ENCODE assay signal across 8 cellular contexts in genomic region chr17:17694229-17695081, GRCh38. TPM values are rescaled to one million over a fixed set of nuclear protein-coding genes. Genes with fewer than 3 reads are reported as not detected.
A peak's percentile ranks its signal among the peaks of the same experiment; 100 is the strongest.
DNase-seq lines count a peak whose midpoint lies in the region; ATAC-seq and TF ChIP-seq lines count a peak whose summit lies in the region.

No MANE protein-coding gene starts in this region.

- H2AK5ac ChIP-seq in IMR-90 (ENCODE audit: low read depth, low read length) = peak overlapping the region; percentile 91

- DNase-seq in CD1c-positive myeloid dendritic cell (ENCODE audit: extremely low spot score) = peak; percentile 82
- peak; percentile 55 for DNase-seq in IMR-90
- DNase-seq in SKM-1 treated with dmso at 0.1 percent for 144 hours (lab: John Stamatoyannopoulos, UW; ENCODE audit: unreplicated experiment) = peak; percentile 38
- DNase-seq in cardiac muscle cell (ENCODE audit: low read depth in 1 of 2, low spot score in 1 of 2) = peak; percentile 66 to 82
- peak; percentile 52 to 63 for DNase-seq in tibial nerve (ENCODE audit: low spot score in 2 of 2)

- H4K5ac ChIP-seq in IMR-90 (ENCODE audit: low read depth, low read length) = peak overlapping the region; percentile 87

- in situ Hi-C loops in IMR-90 (cut with MboI; ENCODE audit: low sequenced_read_pairs) = no loop called here

- TF ChIP-seq EP300 in tibial nerve (IDR thresholded peaks at IDR 0.05) = peak; percentile 34 to 79

- H3K4me1 ChIP-seq in IMR-90 (ENCODE audit: control insufficient read depth, insufficient read depth, low read length) (peaks cover 61% of the 10 kb centered on the region), cardiac muscle cell (ENCODE audit: low read depth) (peaks cover 29% of the 10 kb centered on the region), parathyroid adenoma (peaks cover 84% of the 10 kb centered on the region), tibial nerve (peaks cover 0 to 80% (median 66%) of the 10 kb centered on the region in 4 donors)

- H3K27ac ChIP-seq in IMR-90 (ENCODE audit: insufficient read depth, low read length) (peak overlapping the region; percentile 98), cardiac muscle cell (peak overlapping the region; percentile 91), parathyroid adenoma (peak overlapping the region; percentile 100), tibial nerve (peak overlapping the region; percentile 95 to 98 (median 96))

- H3K23ac ChIP-seq in IMR-90 (ENCODE audit: low read depth, low read length) = peak overlapping the region; percentile 71

- dilution Hi-C loops in IMR-90 (cut with HindIII; ENCODE audit: low sequenced_read_pairs, unreplicated experiment) = no loop called here

- peak overlapping the region; percentile 93 for H2BK5ac ChIP-seq in IMR-90 (ENCODE audit: low read depth, low read length, poor library complexity, severe bottlenecking)

- H2BK20ac ChIP-seq in IMR-90 (ENCODE audit: low read depth, low read length) = peak overlapping the region; percentile 42; the same call in 1 of the 2 replicates

- H3K4me1 Mint-ChIP-seq in activated naive CD8-positive, alpha-beta T cell (ENCODE audit: low read depth) = peaks cover 74% of the 10 kb centered on the region

- peak overlapping the region; percentile 84 for H3K14ac ChIP-seq in IMR-90 (replicated peaks; ENCODE audit: low read depth, low read length)

- 5% methylated on average over 4 of the region's 87 CpGs; no CpG with 5 or more reads in 1 of the 2 experiments for WGBS in IMR-90 (ENCODE audit: extremely low coverage in 2 of 2, insufficient read length in 1 of 2), 2 experiments
- 1 to 2% methylated on average over 10 to 27 of the region's 87 CpGs for whole genome bisulfite sequencing in tibial nerve, 2 donors

- H3K4me2 ChIP-seq in IMR-90 (ENCODE audit: low read depth, low read length) (peak overlapping the region; percentile 90), parathyroid adenoma (ENCODE audit: low read length) (peak overlapping the region; percentile 91)

- H3K27me3 Mint-ChIP-seq in activated naive CD8-positive, alpha-beta T cell = no peaks in the 10 kb centered on the region

- peak overlapping the region; percentile 94; the same call in 1 of the 3 replicates for H2BK15ac ChIP-seq in IMR-90 (ENCODE audit: low read depth, low read length)

- peak overlapping the region; percentile 71 for H3K9ac ChIP-seq in IMR-90 (ENCODE audit: low read depth, low read length)
- H3K9ac ChIP-seq in parathyroid adenoma = peak overlapping the region; percentile 68

- peak overlapping the region; percentile 99 for H3K27ac Mint-ChIP-seq in activated naive CD8-positive, alpha-beta T cell

- POLR2A ChIA-PET in IMR-90 (lab: Charles Lee; ENCODE audit: unreplicated experiment) = no interaction called here

- peak overlapping the region; percentile 80; the same call in 1 of the 2 replicates for H3K56ac ChIP-seq in IMR-90 (ENCODE audit: extremely low read depth, insufficient read depth, low read length)

- peak overlapping the region; percentile 83 for H2BK120ac ChIP-seq in IMR-90 (ENCODE audit: low read depth, low read length)

- H4K8ac ChIP-seq in IMR-90 (ENCODE audit: low read depth in 2 of 2, low read length in 2 of 2) = peak overlapping the region; percentile 80 to 87

- H3K79me1 ChIP-seq in IMR-90 (ENCODE audit: low read depth in 1 of 2, low read length in 2 of 2) = peaks cover 10 to 96% of the 10 kb centered on the region in 2 experiments; a peak in 3 of 4 replicates

- no TSS peak for BruUV-seq in IMR-90 (replicated peaks; lab: Mats Ljungman, UMichigan)

- H3K4ac ChIP-seq in IMR-90 (ENCODE audit: low read depth, low read length) = peak overlapping the region; percentile 96

- intact Hi-C loops in IMR-90 (cut with micrococcal nuclease) = no loop called here

- H4K91ac ChIP-seq in IMR-90 (ENCODE audit: insufficient read depth, low read depth, low read length) = peak overlapping the region; percentile 91

- H4K20me1 ChIP-seq in IMR-90 (ENCODE audit: insufficient read depth, low read length) = peaks cover 95% of the 10 kb centered on the region

- H3K9me3 Mint-ChIP-seq in activated naive CD8-positive, alpha-beta T cell (ENCODE audit: low read depth) = no peaks in the 10 kb centered on the region

- H3K27me3 ChIP-seq in IMR-90 (ENCODE audit: control insufficient read depth, insufficient read depth, low read length) (no peaks in the 10 kb centered on the region), cardiac muscle cell (peaks cover 2% of the 10 kb centered on the region), parathyroid adenoma (ENCODE audit: control insufficient read depth, insufficient read depth, low read length) (no peaks in the 10 kb centered on the region), tibial nerve (no peaks in the 10 kb centered on the region)

- peak overlapping the region; percentile 89 for H3K4me3 Mint-ChIP-seq in activated naive CD8-positive, alpha-beta T cell

- ATAC-seq in GM19452 (IDR thresholded peaks at IDR 0.05; ENCODE audit: unreplicated experiment) = peak; percentile 53
- peak; percentile 79 for ATAC-seq in IMR-90 (ENCODE audit: low read depth)

- H3K36me3 ChIP-seq in IMR-90 (ENCODE audit: control insufficient read depth, insufficient read depth, low read length) = no peaks in the 10 kb centered on the region
- H3K36me3 ChIP-seq in cardiac muscle cell = no peaks in the 10 kb centered on the region
- H3K36me3 ChIP-seq in parathyroid adenoma (ENCODE audit: control insufficient read depth, insufficient read depth, low read length) = no peaks in the 10 kb centered on the region
- no peaks in the 10 kb centered on the region for H3K36me3 ChIP-seq in tibial nerve

- TF ChIP-seq CTCF in IMR-90 (conservative IDR thresholded peaks at IDR 0.05; ENCODE audit: low read depth, low read length) = no peak
- TF ChIP-seq CTCF in cardiac muscle cell (IDR thresholded peaks at IDR 0.05; ENCODE audit: low read depth, low read length) = no peak
- no peak for TF ChIP-seq CTCF in parathyroid adenoma (IDR thresholded peaks at IDR 0.05)
- peak in 1 of 5 experiments; percentile 40 for TF ChIP-seq CTCF in tibial nerve (IDR thresholded peaks at IDR 0.05)

- H3K4me3 ChIP-seq in IMR-90 (ENCODE audit: insufficient read depth, low read depth, low read length) (peak overlapping the region; percentile 65), cardiac muscle cell (peak overlapping the region; percentile 42), parathyroid adenoma (ENCODE audit: low read depth, low read length) (peak overlapping the region; percentile 69), tibial nerve (peak overlapping the region; percentile 66 to 78 (median 76))

- H2AFZ ChIP-seq in IMR-90 (replicated peaks; ENCODE audit: low read length, poor library complexity) (peak overlapping the region; percentile 81), parathyroid adenoma (peak overlapping the region; percentile 79)

- peaks cover 67% of the 10 kb centered on the region for H3K79me2 ChIP-seq in parathyroid adenoma

- no peak for TF ChIP-seq RAD21 in IMR-90 (IDR thresholded peaks at IDR 0.05; ENCODE audit: low read length)

- H3K9me3 ChIP-seq in IMR-90 (ENCODE audit: control insufficient read depth, insufficient read depth, low read length) = no peaks in the 10 kb centered on the region
- H3K9me3 ChIP-seq in cardiac muscle cell (ENCODE audit: low read depth) = no peaks in the 10 kb centered on the region
- no peaks in the 10 kb centered on the region for H3K9me3 ChIP-seq in parathyroid adenoma (ENCODE audit: control insufficient read depth, low read length)
- no peaks in the 10 kb centered on the region for H3K9me3 ChIP-seq in tibial nerve

- H2AK9ac ChIP-seq in IMR-90 (replicated peaks; ENCODE audit: low read depth, low read length, poor library complexity) = peak overlapping the region; percentile 82

- TF ChIP-seq POLR2A in IMR-90 (IDR thresholded peaks at IDR 0.05; ENCODE audit: low read depth, low read length) (peak; percentile 80), tibial nerve (IDR thresholded peaks at IDR 0.05) (peak; percentile 20 to 77)

- no peaks in the 10 kb centered on the region for H3K36me3 Mint-ChIP-seq in activated naive CD8-positive, alpha-beta T cell

- peak overlapping the region; percentile 59 for H3K18ac ChIP-seq in IMR-90 (ENCODE audit: low read depth, low read length)

- peaks cover 41% of the 10 kb centered on the region for H3K9me1 ChIP-seq in IMR-90 (ENCODE audit: insufficient read depth, low read length)

- CTCF ChIA-PET in IMR-90 (lab: Yijun Ruan, JAX) = no interaction called here

TF ChIP-seq in IMR-90, 13 proteins besides CTCF, POLR2A, EP300 and RAD21 (continues in another document):
- TF ChIP-seq RFX5 (IDR thresholded peaks at IDR 0.05; ENCODE audit: low read depth, low read length) (no peak), NFE2L2 (IDR thresholded peaks at IDR 0.05; ENCODE audit: low read depth, low read length) (no peak), CHD1 (IDR thresholded peaks at IDR 0.05; ENCODE audit: low read depth, low read length) (no peak), CEBPB (IDR thresholded peaks at IDR 0.05; ENCODE audit: low read depth, low read length) (no peak), SMC3 (IDR thresholded peaks at IDR 0.05; ENCODE audit: low read depth, low read length) (no peak), MAZ (IDR thresholded peaks at IDR 0.05; ENCODE audit: borderline replicate concordance, low read depth, low read length) (peak; percentile 72; the same call in 1 of the 2 replicates), ELK1 (IDR thresholded peaks at IDR 0.05; ENCODE audit: borderline replicate concordance, low read depth, low read length) (no peak), MXI1 (IDR thresholded peaks at IDR 0.05; ENCODE audit: borderline replicate concordance, low read depth, low read length) (peak; percentile 65; the same call in 1 of the 2 replicates), RCOR1 (IDR thresholded peaks at IDR 0.05; ENCODE audit: insufficient replicate concordance, low read length) (no peak), MAFK (IDR thresholded peaks at IDR 0.05; ENCODE audit: low read depth, low read length) (no peak), BHLHE40 (IDR thresholded peaks at IDR 0.05; ENCODE audit: low read depth, low read length) (no peak)

RNA-seq across cellular contexts. Expression of gene RAI1, which starts 13.2 kb away (rescaled TPM):
- 1.8 and 1.9 TPM in 2 replicates for total RNA-seq in IMR-90 (2012; rRNA removed)
- 10.5 and 14.0 TPM in 2 replicates for polyA plus RNA-seq in IMR-90 (2012; rRNA removed)
- 5.5 and 10.5 TPM in 2 replicates for polyA plus RNA-seq in IMR-90 (2012; cell fraction: cytosol; rRNA removed)
- polyA plus RNA-seq in IMR-90 (2012; cell fraction: nucleus; rRNA removed; ENCODE audit: low replicate concordance) = 18.8 and 32.7 TPM in 2 replicates
- 29.7 and 46.2 TPM in 2 replicates for total RNA-seq in cardiac muscle cell
- polyA plus RNA-seq in cardiac muscle cell = 19.9 and 20.2 TPM in 2 replicates
- total RNA-seq in tibial nerve = 10 to 100 TPM; 32.9 to 52.7 (median 45.9) TPM

Comparison
In these comparisons a context has a peak if more than half of its experiments do, and no peak if none do; other contexts are left out.
1. Peak in every context shown above with its lines: DNase-seq, ATAC-seq, H3K4me3 ChIP-seq and H3K27ac ChIP-seq.
2. RNA of gene RAI1, which starts 13.2 kb away (total RNA-seq): 32.9 to 52.7 TPM in tibial nerve and 29.7 to 46.2 TPM in cardiac muscle cell; 1.8 to 1.9 TPM in IMR-90; every median in the first group is over 10 times any median in the second.